In the genomic region with DNA sequence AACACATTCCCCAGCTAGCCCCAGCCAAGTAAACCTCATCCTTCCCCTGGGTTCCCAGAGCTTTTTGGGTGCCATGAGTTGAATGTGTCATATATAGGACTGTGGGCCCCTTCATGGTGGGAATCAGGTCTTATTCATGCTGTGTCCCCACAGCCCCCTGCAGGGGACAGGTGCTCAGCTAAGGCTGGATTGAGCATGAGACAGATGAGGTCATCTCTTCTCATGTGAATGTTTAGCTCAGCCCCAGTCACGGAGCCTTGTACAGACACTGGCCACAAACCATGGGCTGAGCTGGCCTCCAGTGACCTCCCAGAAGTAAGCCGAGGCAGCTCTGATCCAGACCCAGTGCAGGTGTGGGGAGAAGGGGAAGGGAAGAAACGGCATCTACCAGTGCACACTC, we compare ENCODE assay signal across 15 cellular contexts.
DNase-seq lines count a peak whose midpoint lies in the region; ATAC-seq, FAIRE-seq and TF ChIP-seq lines count a peak whose summit lies in the region.
"Had no signal": no experiment of that assay in that cellular context is flagged by ENCODE, and none has a peak within 500 bp of the region (broad histone marks: within the 10 kb centered on the region; RNA-seq: fewer than 3 reads in every experiment).

No MANE protein-coding gene starts in this region.

- H3K79me1 ChIP-seq in H1 (ENCODE audit: low read depth, low read length): no peaks in the 10 kb centered on the region

- no peak for FAIRE-seq in H1 (lab: Jason Lieb, UNC)
- FAIRE-seq: H54 had no signal

- H4K5ac ChIP-seq in H1 (ENCODE audit: insufficient read length, low read depth, low read length): no peak overlapping the region

- H3K36me3 ChIP-seq in H1 (ENCODE audit: control insufficient read depth in 2 of 4, insufficient read depth in 4 of 4, low read length in 3 of 4) (no peaks in the 10 kb centered on the region), gastrocnemius medialis (no peaks in the 10 kb centered on the region)
- H3K36me3 ChIP-seq: BLaER1 had no signal

- H3K4me2 ChIP-seq in H1 (ENCODE audit: insufficient read depth in 1 of 2, low read depth in 2 of 2, low read length in 2 of 2): no peak overlapping the region
- H3K4me2 ChIP-seq: BLaER1, KMS-11, PC-9 had no signal

- no peak overlapping the region for H3K56ac ChIP-seq in H1 (replicated peaks; ENCODE audit: insufficient read length, low read depth, low read length)

- H4K20me1 ChIP-seq in H1 (replicated peaks in 1 of 2; ENCODE audit: control insufficient read depth in 1 of 2, insufficient read depth in 2 of 2, low read length in 2 of 2): no peaks in the 10 kb centered on the region
- H4K20me1 ChIP-seq: BLaER1 had no signal

- H3K18ac ChIP-seq in H1 (ENCODE audit: extremely low read depth, low read length): no peak overlapping the region

- H3K4me1 Mint-ChIP-seq in activated naive CD4-positive, alpha-beta T cell treated with anti-CD3 and anti-CD28 coated beads for 36 hours (ENCODE audit: low read depth): no peaks in the 10 kb centered on the region

- TF ChIP-seq CTCF in H1 (IDR thresholded peaks at IDR 0.05; ENCODE audit: control extremely low read depth in 1 of 3, insufficient read depth in 1 of 3, low read depth in 1 of 3, low read length in 3 of 3): no peak
- TF ChIP-seq CTCF in gastrocnemius medialis (IDR thresholded peaks at IDR 0.05 in 4 of 5, conservative IDR thresholded peaks at IDR 0.05 in 1 of 5): no peak

- H3K27me3 Mint-ChIP-seq in activated naive CD4-positive, alpha-beta T cell treated with anti-CD3 and anti-CD28 coated beads for 36 hours (ENCODE audit: low read depth): peaks cover 4% of the 10 kb centered on the region

- H3K4me1 ChIP-seq in H1 (replicated peaks in 1 of 4; ENCODE audit: control insufficient read depth in 3 of 4, insufficient read depth in 4 of 4, low read length in 3 of 4): peaks cover 0 to 5% (median 0%) of the 10 kb centered on the region in 4 experiments; a peak in 1 of 7 replicates
- H3K4me1 ChIP-seq in gastrocnemius medialis: no peaks in the 10 kb centered on the region
- H3K4me1 ChIP-seq: BLaER1 had no signal

- no peak overlapping the region for H4K91ac ChIP-seq in H1 (replicated peaks; ENCODE audit: insufficient read length, low read length)

- no peak overlapping the region for H3K27ac Mint-ChIP-seq in activated naive CD4-positive, alpha-beta T cell treated with anti-CD3 and anti-CD28 coated beads for 36 hours
- H3K27ac Mint-ChIP-seq: CD8-positive, alpha-beta T cell had no signal

- H2AK5ac ChIP-seq in H1 (ENCODE audit: low read depth, low read length): no peak overlapping the region

- H2BK120ac ChIP-seq in H1 (replicated peaks; ENCODE audit: low read depth, low read length): no peak overlapping the region

- no peak overlapping the region for H3K9ac ChIP-seq in H1 (replicated peaks in 1 of 4; ENCODE audit: extremely low read depth in 1 of 4, low read depth in 3 of 4, low read length in 3 of 4)
- H3K9ac ChIP-seq: BLaER1, KMS-11 had no signal

- 64% methylated on average over 2 of the region's 3 CpGs; no CpG with 5 or more reads in 1 of the 2 experiments for WGBS in H1 (ENCODE audit: extremely low coverage in 1 of 2, insufficient coverage in 1 of 2, insufficient read length in 1 of 2, insufficient replicate concordance in 2 of 2, low coverage in 1 of 2, low lambda C conversion rate in 2 of 2, missing lambda C conversion rate in 1 of 2), 2 experiments

- H3K27me3 ChIP-seq in H1 (replicated peaks in 1 of 4; ENCODE audit: control insufficient read depth in 3 of 4, extremely low read depth in 1 of 4, insufficient read depth in 3 of 4, low read length in 3 of 4) (no peaks in the 10 kb centered on the region), gastrocnemius medialis (no peaks in the 10 kb centered on the region)
- H3K27me3 ChIP-seq: BLaER1 had no signal

- peak; percentile 3 for DNase-seq in RKO (ENCODE audit: low spot score)
- no peak for DNase-seq in H1 (ENCODE audit: low read depth in 1 of 2, low spot score in 2 of 2)
- DNase-seq in myocyte (ENCODE audit: low read depth): peak; percentile 93
- no peak for DNase-seq in HuH-7 (ENCODE audit: low spot score)
- DNase-seq in gastrocnemius medialis: no peak
- no peak for DNase-seq in activated naive CD4-positive, alpha-beta T cell treated with anti-CD3 and anti-CD28 coated beads for 36 hours
- DNase-seq: CD8-positive, alpha-beta T cell; NCI-H1092 treated with DMSO at 0.1 percent for 48 hours; NCI-H2081 treated with DMSO at 0.1 percent for 48 hours; NCI-H524; PC-9 had no signal

- TF ChIP-seq POLR2A in H1 (IDR thresholded peaks at IDR 0.05; ENCODE audit: control extremely low read depth in 1 of 2, low read depth in 2 of 2, low read length in 2 of 2) (no peak), gastrocnemius medialis (IDR thresholded peaks at IDR 0.05) (no peak)

- H3K36me3 Mint-ChIP-seq in activated naive CD4-positive, alpha-beta T cell treated with anti-CD3 and anti-CD28 coated beads for 36 hours (ENCODE audit: low read depth): no peaks in the 10 kb centered on the region
- H3K36me3 Mint-ChIP-seq: CD8-positive, alpha-beta T cell had no signal

- intact Hi-C loops in gastrocnemius medialis (cut with DNase I; ENCODE audit: low total_unique reads): no loop called here
- intact Hi-C loops in activated naive CD4-positive, alpha-beta T cell treated with anti-CD3 and anti-CD28 coated beads for 36 hours (cut with micrococcal nuclease): no loop called here

- no peak overlapping the region for H3K4me3 Mint-ChIP-seq in activated naive CD4-positive, alpha-beta T cell treated with anti-CD3 and anti-CD28 coated beads for 36 hours
- H3K4me3 Mint-ChIP-seq: CD8-positive, alpha-beta T cell had no signal

- POLR2A ChIA-PET in H1 (lab: Charles Lee; ENCODE audit: partially characterized antibody): no interaction called here

- H3K23me2 ChIP-seq in H1 (ENCODE audit: low read depth, low read length): no peaks in the 10 kb centered on the region

- peak overlapping the region; percentile 18; the same call in 1 of the 2 replicates for H2AFZ ChIP-seq in H1 (ENCODE audit: low read length)
- H2AFZ ChIP-seq: PC-9 had no signal

- H3K9me3 Mint-ChIP-seq in activated naive CD4-positive, alpha-beta T cell treated with anti-CD3 and anti-CD28 coated beads for 36 hours: no peaks in the 10 kb centered on the region
- H3K9me3 Mint-ChIP-seq: CD8-positive, alpha-beta T cell had no signal

- no peaks in the 10 kb centered on the region for H3K79me2 ChIP-seq in H1 (ENCODE audit: control insufficient read depth in 1 of 2, insufficient read depth in 2 of 2, low read length in 2 of 2)

- TF ChIP-seq RAD21 in H1 (IDR thresholded peaks at IDR 0.05 in 1 of 2, conservative IDR thresholded peaks at IDR 0.05 in 1 of 2; ENCODE audit: low read depth in 2 of 2, low read length in 2 of 2): no peak

- no peak overlapping the region for H4K8ac ChIP-seq in H1 (ENCODE audit: extremely low read depth, insufficient read depth, low read length)

- TF ChIP-seq EP300 in H1 (IDR thresholded peaks at IDR 0.05; ENCODE audit: borderline replicate concordance in 1 of 2, low read depth in 2 of 2, low read length in 2 of 2): no peak

- no peak overlapping the region for H2BK15ac ChIP-seq in H1 (ENCODE audit: low read length)

- ATAC-seq in HG02981 (IDR thresholded peaks at IDR 0.05; ENCODE audit: unreplicated experiment) (no peak), gastrocnemius medialis (no peak)
- ATAC-seq: CD8-positive, alpha-beta T cell had no signal

- H3K4me3 ChIP-seq in H1 (ENCODE audit: extremely low read depth in 1 of 4, insufficient read depth in 2 of 4, low read depth in 3 of 4, low read length in 4 of 4) (no peak overlapping the region), gastrocnemius medialis (no peak overlapping the region)
- H3K4me3 ChIP-seq: BLaER1, PC-9 had no signal

- no peaks in the 10 kb centered on the region for H3K9me3 ChIP-seq in H1 (ENCODE audit: insufficient read depth in 2 of 2, low read depth in 1 of 2, low read length in 1 of 2)
- no peaks in the 10 kb centered on the region for H3K9me3 ChIP-seq in gastrocnemius medialis
- H3K9me3 ChIP-seq: BLaER1 had no signal

- H2BK20ac ChIP-seq in H1 (ENCODE audit: low read length): no peak overlapping the region

- H2BK5ac ChIP-seq in H1 (ENCODE audit: low read depth, low read length): peak overlapping the region; percentile 17; the same call in 1 of the 2 replicates

- no peak overlapping the region; the same call in 1 of the 2 replicates for H2BK12ac ChIP-seq in H1 (ENCODE audit: low read depth, low read length)

- H3K4ac ChIP-seq in H1 (replicated peaks; ENCODE audit: insufficient read length, low read depth, low read length): no peak overlapping the region

- H3K23ac ChIP-seq in H1 (ENCODE audit: insufficient read length): no peak overlapping the region

- H3K14ac ChIP-seq in H1 (ENCODE audit: insufficient read length): no peak overlapping the region

- H3K27ac ChIP-seq in H1 (ENCODE audit: low read depth, low read length): no peak overlapping the region
- H3K27ac ChIP-seq in gastrocnemius medialis: no peak overlapping the region
- H3K27ac ChIP-seq: BLaER1, KMS-11, PC-9 had no signal

- in situ Hi-C loops in gastrocnemius medialis (cut with MboI; ENCODE audit: low sequenced_read_pairs in 4 of 4): no loop called here

- CTCF ChIA-PET in H1 (lab: Charles Lee; ENCODE audit: partially characterized antibody): interaction anchor here (0.8 to 3.3 kb wide), 6 partner anchors 9 to 226 kb away, joined by 3 to 20 read pairs (median 3); no protein-coding TSS in a partner anchor
- CTCF ChIA-PET in activated naive CD4-positive, alpha-beta T cell treated with anti-CD3 and anti-CD28 coated beads for 36 hours (lab: Charles Lee): interaction anchor here (0.7 kb wide), 1 partner anchor 96 kb away, joined by 3 read pairs; no protein-coding TSS in a partner anchor

TF ChIP-seq in H1, 55 proteins besides CTCF, POLR2A, EP300 and RAD21 (continues in another document):
- TF ChIP-seq KDM5A (IDR thresholded peaks at IDR 0.05; ENCODE audit: low read length) (no peak), TCF12 (IDR thresholded peaks at IDR 0.05; ENCODE audit: low read depth, low read length) (no peak), GABPA (IDR thresholded peaks at IDR 0.05; ENCODE audit: borderline replicate concordance, insufficient read depth, low read length) (no peak), SUZ12 (IDR thresholded peaks at IDR 0.05; ENCODE audit: low read length) (no peak), SP1 (IDR thresholded peaks at IDR 0.05; ENCODE audit: low read depth, low read length) (no peak), GTF2F1 (IDR thresholded peaks at IDR 0.05; ENCODE audit: borderline replicate concordance, low read depth, low read length) (no peak)
- TF ChIP-seq, protein P1, sequence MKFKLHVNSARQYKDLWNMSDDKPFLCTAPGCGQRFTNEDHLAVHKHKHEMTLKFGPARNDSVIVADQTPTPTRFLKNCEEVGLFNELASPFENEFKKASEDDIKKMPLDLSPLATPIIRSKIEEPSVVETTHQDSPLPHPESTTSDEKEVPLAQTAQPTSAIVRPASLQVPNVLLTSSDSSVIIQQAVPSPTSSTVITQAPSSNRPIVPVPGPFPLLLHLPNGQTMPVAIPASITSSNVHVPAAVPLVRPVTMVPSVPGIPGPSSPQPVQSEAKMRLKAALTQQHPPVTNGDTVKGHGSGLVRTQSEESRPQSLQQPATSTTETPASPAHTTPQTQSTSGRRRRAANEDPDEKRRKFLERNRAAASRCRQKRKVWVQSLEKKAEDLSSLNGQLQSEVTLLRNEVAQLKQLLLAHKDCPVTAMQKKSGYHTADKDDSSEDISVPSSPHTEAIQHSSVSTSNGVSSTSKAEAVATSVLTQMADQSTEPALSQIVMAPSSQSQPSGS (IDR thresholded peaks at IDR 0.05; ENCODE audit: low read length): no peak

Comparison
In these comparisons a context has a peak if more than half of its experiments do, and no peak if none do; other contexts are left out.
1. DNase-seq: peak in RKO (single experiment) and myocyte (single experiment); none in H1 (0 of 2), HuH-7 (single experiment), gastrocnemius medialis (0 of 2) and activated naive CD4-positive, alpha-beta T cell treated with anti-CD3 and anti-CD28 coated beads for 36 hours (single experiment).